In the genomic region with DNA sequence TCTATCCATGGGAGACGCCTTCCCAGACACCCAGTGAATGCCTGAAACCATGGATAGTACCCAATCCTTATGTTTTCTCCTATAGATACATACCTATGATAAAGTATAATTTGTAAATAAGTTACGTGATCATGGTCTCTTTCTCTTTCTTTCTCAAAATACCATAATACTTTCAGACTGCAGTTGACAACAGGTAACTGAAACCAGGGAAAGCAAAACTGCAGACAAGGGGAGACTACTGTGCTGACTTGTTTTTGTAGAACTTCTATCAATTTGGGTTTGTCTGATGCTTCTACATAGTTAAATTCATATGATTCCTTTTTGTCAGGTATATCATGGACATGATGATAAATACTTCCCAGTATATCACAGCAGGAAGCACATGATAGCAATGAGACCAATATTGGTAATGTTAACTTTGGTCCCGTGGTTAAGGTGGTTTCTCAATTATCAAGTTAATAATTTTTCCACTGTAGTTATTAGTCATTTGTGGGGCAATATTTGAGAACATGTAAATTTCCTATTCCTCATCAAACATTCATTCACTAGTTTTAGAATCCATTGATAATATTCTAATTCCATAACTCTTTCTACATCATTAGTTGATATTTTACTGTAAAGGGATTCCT, we compare ENCODE assay signal across 15 cellular contexts.
"Had no signal": no experiment of that assay in that cellular context is flagged by ENCODE, and none has a peak within 500 bp of the region (broad histone marks: within the 10 kb centered on the region; RNA-seq: fewer than 3 reads in every experiment).

No MANE protein-coding gene starts in this region.

- DNase-seq: activated CD4-positive, alpha-beta memory T cell treated with anti-CD3 and anti-CD28 coated beads, Interleukin-2, amount 10 ng/mL, durations not matched to agents 7 days and 5 days; activated CD4-positive, alpha-beta T cell treated with anti-CD3 and anti-CD28 coated beads for 1 hour; activated CD8-positive, alpha-beta memory T cell treated with anti-CD3 and anti-CD28 coated beads, Interleukin-2, amount 50 U/mL, for 4 hours; activated T-cell treated with anti-CD3 and anti-CD28 coated beads, Interleukin-2, amount 50 U/mL, for 72 hours; colonic mucosa; esophagus squamous epithelium; foreskin fibroblast; heart left ventricle; nucleus accumbens; right lobe of liver; tibial artery; uterus had no signal

- ATAC-seq: activated T-cell treated with anti-CD3 and anti-CD28 coated beads, Interleukin-2, amount 50 U/mL, for 72 hours; heart left ventricle; left lobe of liver; natural killer cell treated with Interleukin-12 subunit alpha and Interleukin-12 subunit beta and Interleukin-15 and Interleukin-18, amount 100 ng/mL, for 72 hours; stimulated activated effector memory CD8-positive, alpha-beta T cell treated with anti-CD3 and anti-CD28 coated beads, Interleukin-12 subunit alpha, Interleukin-12 subunit beta, amount 100 ng/mL, for 72 hours had no signal
